1 cellular context compared by ENCODE assay signal in the genomic region with DNA sequence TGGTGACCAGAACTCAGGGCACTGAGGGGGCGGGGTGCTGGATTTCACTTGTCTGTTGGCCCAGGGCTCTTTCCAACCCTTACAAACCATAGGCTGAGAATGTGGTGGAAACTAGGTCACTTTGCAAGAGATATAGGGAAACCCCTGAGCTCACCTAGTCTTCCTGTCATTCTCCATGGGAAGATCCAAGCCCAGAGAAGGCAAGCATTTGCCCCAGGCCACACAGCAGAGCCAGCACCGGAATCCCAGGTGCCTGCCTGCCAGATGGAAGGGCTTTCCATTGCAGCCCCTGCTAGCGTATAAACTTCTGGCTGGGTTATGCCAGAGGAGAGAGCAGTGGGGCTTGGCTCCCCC.
TF ChIP-seq lines count a peak whose summit lies in the region.

No MANE protein-coding gene starts in this region.

TF ChIP-seq in HepG2, 621 proteins besides CTCF, POLR2A, EP300 and RAD21:
- TF ChIP-seq ZNF552 (CRISPR knock-in tag; IDR thresholded peaks at IDR 0.05; ENCODE audit: borderline replicate concordance) (0 out of 2 replicates have a peak, but pooled peaks have one; percentile 8), NCOA1 (CRISPR knock-in tag; IDR thresholded peaks at IDR 0.05) (no peak), ZMYM3 (CRISPR knock-in tag; IDR thresholded peaks at IDR 0.05) (peak; percentile 93), ZNF768 (CRISPR knock-in tag; IDR thresholded peaks at IDR 0.05) (peak; percentile 100), TEAD2 (CRISPR knock-in tag; IDR thresholded peaks at IDR 0.05) (no peak)
